ENCODE assay signal across 1 cellular context in genomic region chr1:4796999-4797375, GRCh38.
TF ChIP-seq lines count a peak whose summit lies in the region.

No MANE protein-coding gene starts in this region.

TF ChIP-seq in SK-N-SH treated with all-trans-retinoic acid at 6 μM for 48 hours, 23 proteins besides CTCF, POLR2A, EP300 and RAD21 (continued from another document):
- TF ChIP-seq CSRNP3 (CRISPR knock-in tag; IDR thresholded peaks at IDR 0.05) (no peak), ZFP30 (CRISPR knock-in tag; IDR thresholded peaks at IDR 0.05) (no peak), ISL1 (CRISPR knock-in tag; IDR thresholded peaks at IDR 0.05) (no peak)
- TF ChIP-seq, protein P1, sequence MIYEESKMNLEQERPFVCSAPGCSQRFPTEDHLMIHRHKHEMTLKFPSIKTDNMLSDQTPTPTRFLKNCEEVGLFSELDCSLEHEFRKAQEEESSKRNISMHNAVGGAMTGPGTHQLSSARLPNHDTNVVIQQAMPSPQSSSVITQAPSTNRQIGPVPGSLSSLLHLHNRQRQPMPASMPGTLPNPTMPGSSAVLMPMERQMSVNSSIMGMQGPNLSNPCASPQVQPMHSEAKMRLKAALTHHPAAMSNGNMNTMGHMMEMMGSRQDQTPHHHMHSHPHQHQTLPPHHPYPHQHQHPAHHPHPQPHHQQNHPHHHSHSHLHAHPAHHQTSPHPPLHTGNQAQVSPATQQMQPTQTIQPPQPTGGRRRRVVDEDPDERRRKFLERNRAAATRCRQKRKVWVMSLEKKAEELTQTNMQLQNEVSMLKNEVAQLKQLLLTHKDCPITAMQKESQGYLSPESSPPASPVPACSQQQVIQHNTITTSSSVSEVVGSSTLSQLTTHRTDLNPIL (CRISPR knock-in tag; IDR thresholded peaks at IDR 0.05; ENCODE audit: low read depth) = no peak
TF ChIP-seq in SK-N-SH treated with all-trans-retinoic acid at 6 μM for 48 hours: peak in this region for 0.
